ENCODE assay signal across 9 cellular contexts in genomic region chr7:114081606-114082425, GRCh38.
DNase-seq lines count a peak whose midpoint lies in the region; ATAC-seq, FAIRE-seq and TF ChIP-seq lines count a peak whose summit lies in the region.
"Had no signal": no experiment of that assay in that cellular context is flagged by ENCODE, and none has a peak within 500 bp of the region (broad histone marks: within the 10 kb centered on the region; RNA-seq: fewer than 3 reads in every experiment).

No MANE protein-coding gene starts in this region.

- 25 to 28% (median 25%) methylated on average over 6 of the region's 6 CpGs for WGBS in small intestine, 3 donors

- peak; percentile 39 for DNase-seq in NCI-H1436 (lab: John Stamatoyannopoulos, UW)
- no peak for DNase-seq in NCI-H1436 treated with DMSO at 0.1 percent for 48 hours (lab: John Stamatoyannopoulos, UW)
- peak; percentile 65 for DNase-seq in NB4 (ENCODE audit: low read depth)
- DNase-seq in glomerular visceral epithelial cell (ENCODE audit: extremely low spot score) = peak; percentile 59
- peak; percentile 74 for DNase-seq in small intestine
- no peak for DNase-seq in GM19240 (ENCODE audit: insufficient read length, low spot score)
- no peak for DNase-seq in natural killer cell treated with Interleukin-12 subunit alpha and Interleukin-12 subunit beta and Interleukin-15 and Interleukin-18, amount 100 ng/mL, for 72 hours (ENCODE audit: low spot score)

- H3K27ac ChIP-seq in small intestine (ENCODE audit: low read depth in 1 of 2, low read length in 1 of 2) = no peak overlapping the region
- H3K27ac ChIP-seq: BLaER1 had no signal

- TF ChIP-seq CTCF in NB4 (IDR thresholded peaks at IDR 0.05; ENCODE audit: low read depth, low read length) = peak; percentile 45

- H3K4me1 Mint-ChIP-seq in natural killer cell treated with Interleukin-12 subunit alpha and Interleukin-12 subunit beta and Interleukin-15 and Interleukin-18, amount 100 ng/mL, for 72 hours (ENCODE audit: low read depth in 2 of 2) = peaks cover 11 to 19% of the 10 kb centered on the region in 2 donors

- FAIRE-seq in TTC549 (lab: Jason Lieb, UNC) (peak; percentile 88), small intestine (lab: Jason Lieb, UNC) (no peak)

- H3K9me3 ChIP-seq in small intestine (ENCODE audit: control insufficient read depth, low read depth) = no peaks in the 10 kb centered on the region

- no peaks in the 10 kb centered on the region for H3K36me3 ChIP-seq in small intestine (ENCODE audit: control insufficient read depth in 2 of 2, insufficient read depth in 2 of 2, low read length in 2 of 2)
- H3K36me3 ChIP-seq: BLaER1 had no signal

- no peak overlapping the region for H3K4me3 ChIP-seq in NB4 (ENCODE audit: low read depth, low read length)
- H3K4me3 ChIP-seq in small intestine (ENCODE audit: low read depth in 1 of 2, low read length in 2 of 2) = peak overlapping the region in 1 of 2 donors; percentile 9
- H3K4me3 ChIP-seq: BLaER1 had no signal

- H3K9me3 Mint-ChIP-seq in natural killer cell treated with Interleukin-12 subunit alpha and Interleukin-12 subunit beta and Interleukin-15 and Interleukin-18, amount 100 ng/mL, for 72 hours = no peaks in the 10 kb centered on the region

- H3K36me3 Mint-ChIP-seq in natural killer cell treated with Interleukin-12 subunit alpha and Interleukin-12 subunit beta and Interleukin-15 and Interleukin-18, amount 100 ng/mL, for 72 hours = no peaks in the 10 kb centered on the region

- H3K4me1 ChIP-seq in small intestine (ENCODE audit: control insufficient read depth in 2 of 2, insufficient read depth in 1 of 2, low read depth in 1 of 2, low read length in 1 of 2) = no peaks in the 10 kb centered on the region

- no peak overlapping the region for H3K4me3 Mint-ChIP-seq in natural killer cell treated with Interleukin-12 subunit alpha and Interleukin-12 subunit beta and Interleukin-15 and Interleukin-18, amount 100 ng/mL, for 72 hours

- H3K27me3 Mint-ChIP-seq in natural killer cell treated with Interleukin-12 subunit alpha and Interleukin-12 subunit beta and Interleukin-15 and Interleukin-18, amount 100 ng/mL, for 72 hours = peaks cover 46 to 70% of the 10 kb centered on the region in 2 donors

- H3K27ac Mint-ChIP-seq in natural killer cell treated with Interleukin-12 subunit alpha and Interleukin-12 subunit beta and Interleukin-15 and Interleukin-18, amount 100 ng/mL, for 72 hours = no peak overlapping the region

- no peak for ATAC-seq in natural killer cell treated with Interleukin-12 subunit alpha and Interleukin-12 subunit beta and Interleukin-15 and Interleukin-18, amount 100 ng/mL, for 72 hours

- H3K27me3 ChIP-seq in small intestine (ENCODE audit: control insufficient read depth in 2 of 2, insufficient read depth in 2 of 2, low read length in 2 of 2) = no peaks in the 10 kb centered on the region

- TF ChIP-seq POLR2A in NB4 (IDR thresholded peaks at IDR 0.05; ENCODE audit: extremely low read depth, insufficient read length) = no peak

Comparison
In these comparisons a context has a peak if more than half of its experiments do, and no peak if none do; other contexts are left out.
1. DNase-seq: peak in NCI-H1436 (single experiment), NB4 (single experiment), glomerular visceral epithelial cell (single experiment) and small intestine (single experiment); none in NCI-H1436 treated with DMSO at 0.1 percent for 48 hours (single experiment), GM19240 (single experiment) and natural killer cell treated with Interleukin-12 subunit alpha and Interleukin-12 subunit beta and Interleukin-15 and Interleukin-18, amount 100 ng/mL, for 72 hours (single experiment).